Comparison of ENCODE assay signal across 8 cellular contexts in genomic region chr1:147496571-147496970, GRCh38. TPM values are rescaled to one million over a fixed set of nuclear protein-coding genes. Genes with fewer than 3 reads are reported as not detected.
A peak's percentile ranks its signal among the peaks of the same experiment; 100 is the strongest.
DNase-seq lines count a peak whose midpoint lies in the region; ATAC-seq lines count a peak whose summit lies in the region.

No MANE protein-coding gene starts in this region.

- DNase-seq in COLO829 (ENCODE audit: low spot score) (peak; percentile 79), KBM-7 (peak; percentile 20), cerebellar cortex (ENCODE audit: low spot score) (peak; percentile 3), myocyte (ENCODE audit: low read depth) (peak; percentile 40), OCI-M2 (lab: John Stamatoyannopoulos, UW; ENCODE audit: unreplicated experiment) (no peak), T-helper 1 cell (no peak), NOMO-1 (lab: John Stamatoyannopoulos, UW; ENCODE audit: unreplicated experiment in 2 of 2) (no peak)
- no peak for DNase-seq in activated naive CD4-positive, alpha-beta T cell treated with anti-CD3 and anti-CD28 coated beads, Interleukin-2, amount 50 U/mL, for 72 hours (ENCODE audit: low spot score in 2 of 2)

- H3K36me3 Mint-ChIP-seq in activated naive CD4-positive, alpha-beta T cell treated with anti-CD3 and anti-CD28 coated beads, Interleukin-2, amount 50 U/mL, for 72 hours = no peaks in the 10 kb centered on the region

- in situ Hi-C loops in KBM-7 (cut with MboI; ENCODE audit: low pct_unique_long_range_greater_than_20kb, low sequenced_read_pairs) = loop anchor here (25.0 kb wide), 1 partner anchor 91 kb away; no protein-coding TSS in a partner anchor

- no peak overlapping the region for H3K27ac Mint-ChIP-seq in activated naive CD4-positive, alpha-beta T cell treated with anti-CD3 and anti-CD28 coated beads, Interleukin-2, amount 50 U/mL, for 72 hours

- no peak for ATAC-seq in activated naive CD4-positive, alpha-beta T cell treated with anti-CD3 and anti-CD28 coated beads, Interleukin-2, amount 50 U/mL, for 72 hours

- H3K9me3 Mint-ChIP-seq in activated naive CD4-positive, alpha-beta T cell treated with anti-CD3 and anti-CD28 coated beads, Interleukin-2, amount 50 U/mL, for 72 hours = no peaks in the 10 kb centered on the region

RNA-seq across cellular contexts. Expression of gene BCL9, which starts 44.7 kb away (rescaled TPM):
- total RNA-seq in myocyte = 3.5 and 7.3 TPM in 2 replicates
- 6.3 TPM for polyA plus RNA-seq in myocyte (2012)
- 10 to 100 TPM; 24.8 to 34.3 TPM for total RNA-seq in activated naive CD4-positive, alpha-beta T cell treated with anti-CD3 and anti-CD28 coated beads, Interleukin-2, amount 50 U/mL, for 72 hours

Comparison
In these comparisons a context has a peak if more than half of its experiments do, and no peak if none do; other contexts are left out.
1. DNase-seq: peak in COLO829 (single experiment), KBM-7 (single experiment), cerebellar cortex (single experiment) and myocyte (single experiment); none in OCI-M2 (single experiment), T-helper 1 cell (0 of 5), NOMO-1 (0 of 2) and activated naive CD4-positive, alpha-beta T cell treated with anti-CD3 and anti-CD28 coated beads, Interleukin-2, amount 50 U/mL, for 72 hours (0 of 2).